ENCODE assay signal across 11 cellular contexts in genomic region chr6:161353208-161353613, GRCh38.
A peak's percentile ranks its signal among the peaks of the same experiment; 100 is the strongest.
DNase-seq lines count a peak whose midpoint lies in the region; TF ChIP-seq lines count a peak whose summit lies in the region.
"Had no signal": no experiment of that assay in that cellular context is flagged by ENCODE, and none has a peak within 500 bp of the region (broad histone marks: within the 10 kb centered on the region; RNA-seq: fewer than 3 reads in every experiment).

No MANE protein-coding gene starts in this region.

- no peaks in the 10 kb centered on the region for H3K9me3 Mint-ChIP-seq in type B pancreatic cell

- H3K27me3 Mint-ChIP-seq in type B pancreatic cell, result no peaks in the 10 kb centered on the region

- H3K4me3 ChIP-seq in WERI-Rb-1 (ENCODE audit: low read depth, low read length) (no peak overlapping the region), iPS DF 6.9 (ENCODE audit: low read length) (no peak overlapping the region)
- H3K4me3 ChIP-seq: body of pancreas had no signal

- peak; percentile 35 for DNase-seq in NCI-H82 (lab: John Stamatoyannopoulos, UW)
- DNase-seq in NCI-H82 treated with DMSO at 0.1 percent for 48 hours (lab: John Stamatoyannopoulos, UW; ENCODE audit: unreplicated experiment), result no peak
- DNase-seq in WERI-Rb-1, result peak; percentile 57
- peak; percentile 39 for DNase-seq in iPS DF 6.9 (ENCODE audit: low read depth, low spot score)
- no peak for DNase-seq in type B pancreatic cell (ENCODE audit: extremely low spot score, unreplicated experiment)
- DNase-seq in NK-92 treated with Interleukin-12 subunit alpha and Interleukin-12 subunit beta, amount 100 ng/mL, for 24 hours (lab: John Stamatoyannopoulos, UW), result no peak
- DNase-seq in germinal center (ENCODE audit: low spot score), result no peak
- DNase-seq in COLO668 (lab: John Stamatoyannopoulos, UW; ENCODE audit: unreplicated experiment), result no peak
- DNase-seq: activated CD4-positive, alpha-beta T cell treated with anti-CD3 and anti-CD28 coated beads, Interleukin-2, amount 50 U/mL, for 1 hour; NCI-H1436 had no signal

- H3K4me1 ChIP-seq in iPS DF 6.9 (ENCODE audit: control insufficient read depth, insufficient read depth, low read length), result 0 out of 2 replicates have a peak, but pooled peaks cover 2% of the 10 kb centered on the region
- H3K4me1 ChIP-seq: body of pancreas had no signal

- peaks cover 3% of the 10 kb centered on the region for H3K4me1 Mint-ChIP-seq in type B pancreatic cell (ENCODE audit: unreplicated experiment)

- H3K27ac Mint-ChIP-seq in type B pancreatic cell, result no peak overlapping the region

- no peaks in the 10 kb centered on the region for H3K36me3 ChIP-seq in WERI-Rb-1
- no peaks in the 10 kb centered on the region for H3K36me3 ChIP-seq in iPS DF 6.9 (ENCODE audit: control insufficient read depth, insufficient read depth, low read length)

- no peaks in the 10 kb centered on the region for H3K36me3 Mint-ChIP-seq in type B pancreatic cell

- H3K27me3 ChIP-seq in WERI-Rb-1 (ENCODE audit: insufficient read depth, low read depth, severe bottlenecking) (no peaks in the 10 kb centered on the region), iPS DF 6.9 (ENCODE audit: control insufficient read depth, insufficient read depth, low read length) (no peaks in the 10 kb centered on the region)
- H3K27me3 ChIP-seq: body of pancreas had no signal

- WGBS in iPS DF 6.9 (ENCODE audit: insufficient coverage, insufficient read length), result no CpG with 5 or more reads among the region's 11 CpGs

- no peak overlapping the region for H3K27ac ChIP-seq in WERI-Rb-1
- no peak overlapping the region for H3K27ac ChIP-seq in iPS DF 6.9 (ENCODE audit: low read length)
- H3K27ac ChIP-seq: body of pancreas had no signal

- TF ChIP-seq CTCF in WERI-Rb-1 (IDR thresholded peaks at IDR 0.05; ENCODE audit: low read depth, low read length), result peak; percentile 56; the same call in 1 of the 2 replicates
- TF ChIP-seq CTCF in type B pancreatic cell (conservative IDR thresholded peaks at IDR 0.05), result peak; percentile 45

- H3K9me3 ChIP-seq in WERI-Rb-1 (ENCODE audit: severe bottlenecking) (no peaks in the 10 kb centered on the region), iPS DF 6.9 (ENCODE audit: control insufficient read depth, insufficient read depth, low read length) (no peaks in the 10 kb centered on the region)
- H3K9me3 ChIP-seq: body of pancreas had no signal

- no peak overlapping the region for H3K4me3 Mint-ChIP-seq in type B pancreatic cell

Comparison
In these comparisons a context has a peak if more than half of its experiments do, and no peak if none do; other contexts are left out.
1. DNase-seq: peak in NCI-H82 (single experiment), WERI-Rb-1 (single experiment) and iPS DF 6.9 (single experiment); none in NCI-H82 treated with DMSO at 0.1 percent for 48 hours (single experiment), type B pancreatic cell (single experiment), NK-92 treated with Interleukin-12 subunit alpha and Interleukin-12 subunit beta, amount 100 ng/mL, for 24 hours (single experiment), germinal center (single experiment) and COLO668 (single experiment).